Comparison of ENCODE assay signal across 1 cellular context in the genomic region with DNA sequence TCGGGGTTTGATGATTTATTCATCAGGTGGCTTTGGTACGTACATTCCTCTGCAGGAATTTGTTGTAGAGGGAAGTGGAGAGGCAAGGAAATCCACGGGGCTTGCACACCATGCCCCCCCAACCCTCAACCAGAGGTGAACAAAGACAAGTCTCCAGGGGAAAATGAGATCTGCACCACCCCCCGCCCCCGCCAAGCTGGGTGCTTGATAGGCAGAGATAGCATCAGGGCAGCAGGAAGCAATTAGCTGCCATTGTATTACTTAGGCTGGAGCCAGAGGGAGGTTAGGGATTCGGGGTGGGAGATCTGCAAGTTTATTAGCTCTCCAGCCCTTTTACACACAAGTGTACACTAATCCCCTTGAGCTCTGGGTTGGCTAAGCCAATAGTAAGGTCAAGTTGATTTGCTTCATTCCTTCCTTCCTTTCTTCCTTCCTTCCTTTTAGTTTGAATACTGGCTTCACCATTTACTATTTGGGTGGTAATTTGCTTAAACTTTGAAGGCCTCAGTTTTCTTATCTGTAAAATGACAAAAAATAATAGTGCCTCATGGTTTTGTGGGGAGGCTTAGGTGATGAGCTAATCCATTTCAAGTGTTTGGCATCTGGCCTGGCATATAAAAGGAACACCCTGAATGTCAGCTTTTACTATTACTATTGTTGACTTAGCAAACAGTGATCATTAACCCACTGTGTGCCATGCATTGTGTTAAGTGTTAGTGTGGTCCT.
A peak's percentile ranks its signal among the peaks of the same experiment; 100 is the strongest.
TF ChIP-seq lines count a peak whose summit lies in the region.

No MANE protein-coding gene starts in this region.

TF ChIP-seq in HEK293, 187 proteins besides CTCF, POLR2A, EP300 and RAD21 (continued from another document and continues in another):
- TF ChIP-seq, protein P1, sequence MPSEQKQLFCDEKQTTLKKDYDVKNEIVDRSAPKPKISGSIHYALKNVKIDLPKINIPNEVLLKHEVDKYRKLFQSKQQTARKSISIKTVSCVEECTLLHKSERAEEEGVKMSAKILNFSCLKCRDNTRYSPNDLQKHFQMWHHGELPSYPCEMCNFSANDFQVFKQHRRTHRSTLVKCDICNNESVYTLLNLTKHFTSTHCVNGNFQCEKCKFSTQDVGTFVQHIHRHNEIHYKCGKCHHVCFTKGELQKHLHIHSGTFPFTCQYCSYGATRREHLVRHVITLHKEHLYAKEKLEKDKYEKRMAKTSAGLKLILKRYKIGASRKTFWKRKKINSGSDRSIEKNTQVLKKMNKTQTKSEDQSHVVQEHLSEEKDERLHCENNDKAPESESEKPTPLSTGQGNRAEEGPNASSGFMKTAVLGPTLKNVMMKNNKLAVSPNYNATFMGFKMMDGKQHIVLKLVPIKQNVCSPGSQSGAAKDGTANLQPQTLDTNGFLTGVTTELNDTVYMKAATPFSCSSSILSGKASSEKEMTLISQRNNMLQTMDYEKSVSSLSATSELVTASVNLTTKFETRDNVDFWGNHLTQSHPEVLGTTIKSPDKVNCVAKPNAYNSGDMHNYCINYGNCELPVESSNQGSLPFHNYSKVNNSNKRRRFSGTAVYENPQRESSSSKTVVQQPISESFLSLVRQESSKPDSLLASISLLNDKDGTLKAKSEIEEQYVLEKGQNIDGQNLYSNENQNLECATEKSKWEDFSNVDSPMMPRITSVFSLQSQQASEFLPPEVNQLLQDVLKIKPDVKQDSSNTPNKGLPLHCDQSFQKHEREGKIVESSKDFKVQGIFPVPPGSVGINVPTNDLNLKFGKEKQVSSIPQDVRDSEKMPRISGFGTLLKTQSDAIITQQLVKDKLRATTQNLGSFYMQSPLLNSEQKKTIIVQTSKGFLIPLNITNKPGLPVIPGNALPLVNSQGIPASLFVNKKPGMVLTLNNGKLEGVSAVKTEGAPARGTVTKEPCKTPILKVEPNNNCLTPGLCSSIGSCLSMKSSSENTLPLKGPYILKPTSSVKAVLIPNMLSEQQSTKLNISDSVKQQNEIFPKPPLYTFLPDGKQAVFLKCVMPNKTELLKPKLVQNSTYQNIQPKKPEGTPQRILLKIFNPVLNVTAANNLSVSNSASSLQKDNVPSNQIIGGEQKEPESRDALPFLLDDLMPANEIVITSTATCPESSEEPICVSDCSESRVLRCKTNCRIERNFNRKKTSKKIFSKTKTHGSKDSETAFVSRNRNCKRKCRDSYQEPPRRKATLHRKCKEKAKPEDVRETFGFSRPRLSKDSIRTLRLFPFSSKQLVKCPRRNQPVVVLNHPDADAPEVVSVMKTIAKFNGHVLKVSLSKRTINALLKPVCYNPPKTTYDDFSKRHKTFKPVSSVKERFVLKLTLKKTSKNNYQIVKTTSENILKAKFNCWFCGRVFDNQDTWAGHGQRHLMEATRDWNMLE (tag by site-specific recombination; conservative IDR thresholded peaks at IDR 0.05; ENCODE audit: low read depth): no peak
- no peak for TF ChIP-seq ZNF707 (tag by site-specific recombination; IDR thresholded peaks at IDR 0.05)
- TF ChIP-seq, protein P2, sequence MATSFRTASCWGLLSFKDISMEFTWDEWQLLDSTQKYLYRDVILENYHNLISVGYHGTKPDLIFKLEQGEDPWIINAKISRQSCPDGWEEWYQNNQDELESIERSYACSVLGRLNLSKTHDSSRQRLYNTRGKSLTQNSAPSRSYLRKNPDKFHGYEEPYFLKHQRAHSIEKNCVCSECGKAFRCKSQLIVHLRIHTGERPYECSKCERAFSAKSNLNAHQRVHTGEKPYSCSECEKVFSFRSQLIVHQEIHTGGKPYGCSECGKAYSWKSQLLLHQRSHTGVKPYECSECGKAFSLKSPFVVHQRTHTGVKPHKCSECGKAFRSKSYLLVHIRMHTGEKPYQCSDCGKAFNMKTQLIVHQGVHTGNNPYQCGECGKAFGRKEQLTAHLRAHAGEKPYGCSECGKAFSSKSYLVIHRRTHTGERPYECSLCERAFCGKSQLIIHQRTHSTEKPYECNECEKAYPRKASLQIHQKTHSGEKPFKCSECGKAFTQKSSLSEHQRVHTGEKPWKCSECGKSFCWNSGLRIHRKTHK (tag by site-specific recombination; IDR thresholded peaks at IDR 0.05): no peak
- no peak for TF ChIP-seq ZSCAN23 (tag by site-specific recombination; IDR thresholded peaks at IDR 0.05)
- no peak for TF ChIP-seq ZNF830 (tag by site-specific recombination; IDR thresholded peaks at IDR 0.05; ENCODE audit: low read depth)
- TF ChIP-seq, protein P3, sequence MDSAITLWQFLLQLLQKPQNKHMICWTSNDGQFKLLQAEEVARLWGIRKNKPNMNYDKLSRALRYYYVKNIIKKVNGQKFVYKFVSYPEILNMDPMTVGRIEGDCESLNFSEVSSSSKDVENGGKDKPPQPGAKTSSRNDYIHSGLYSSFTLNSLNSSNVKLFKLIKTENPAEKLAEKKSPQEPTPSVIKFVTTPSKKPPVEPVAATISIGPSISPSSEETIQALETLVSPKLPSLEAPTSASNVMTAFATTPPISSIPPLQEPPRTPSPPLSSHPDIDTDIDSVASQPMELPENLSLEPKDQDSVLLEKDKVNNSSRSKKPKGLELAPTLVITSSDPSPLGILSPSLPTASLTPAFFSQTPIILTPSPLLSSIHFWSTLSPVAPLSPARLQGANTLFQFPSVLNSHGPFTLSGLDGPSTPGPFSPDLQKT (IDR thresholded peaks at IDR 0.05; ENCODE audit: borderline replicate concordance, low read depth, low read length): no peak
- peak; percentile 97 for TF ChIP-seq ZNF24 (tag by site-specific recombination; IDR thresholded peaks at IDR 0.05)
- TF ChIP-seq ZNF184 (tag by site-specific recombination; IDR thresholded peaks at IDR 0.05): 0 out of 2 replicates have a peak, but pooled peaks have one; percentile 39
- TF ChIP-seq, protein P4, sequence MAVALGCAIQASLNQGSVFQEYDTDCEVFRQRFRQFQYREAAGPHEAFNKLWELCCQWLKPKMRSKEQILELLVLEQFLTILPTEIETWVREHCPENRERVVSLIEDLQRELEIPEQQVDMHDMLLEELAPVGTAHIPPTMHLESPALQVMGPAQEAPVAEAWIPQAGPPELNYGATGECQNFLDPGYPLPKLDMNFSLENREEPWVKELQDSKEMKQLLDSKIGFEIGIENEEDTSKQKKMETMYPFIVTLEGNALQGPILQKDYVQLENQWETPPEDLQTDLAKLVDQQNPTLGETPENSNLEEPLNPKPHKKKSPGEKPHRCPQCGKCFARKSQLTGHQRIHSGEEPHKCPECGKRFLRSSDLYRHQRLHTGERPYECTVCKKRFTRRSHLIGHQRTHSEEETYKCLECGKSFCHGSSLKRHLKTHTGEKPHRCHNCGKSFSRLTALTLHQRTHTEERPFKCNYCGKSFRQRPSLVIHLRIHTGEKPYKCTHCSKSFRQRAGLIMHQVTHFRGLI (tag by site-specific recombination; IDR thresholded peaks at IDR 0.05): no peak; the same call in 1 of the 2 replicates
- TF ChIP-seq FEZF1 (tag by site-specific recombination; IDR thresholded peaks at IDR 0.05): peak; percentile 89
- TF ChIP-seq ZEB2 (tag by site-specific recombination; IDR thresholded peaks at IDR 0.05): peak; percentile 82
- TF ChIP-seq ZNF658 (tag by site-specific recombination; IDR thresholded peaks at IDR 0.05): no peak
- no peak; the same call in 1 of the 2 replicates for TF ChIP-seq ZFP69B (tag by site-specific recombination; IDR thresholded peaks at IDR 0.05)
- 0 out of 2 replicates have a peak, but pooled peaks have one; percentile 44 for TF ChIP-seq ZNF121 (tag by site-specific recombination; IDR thresholded peaks at IDR 0.05)
- no peak for TF ChIP-seq ZNF133 (tag by site-specific recombination; IDR thresholded peaks at IDR 0.05)
- TF ChIP-seq ZNF596 (tag by site-specific recombination; IDR thresholded peaks at IDR 0.05): no peak
- peak; percentile 61; the same call in 1 of the 2 replicates for TF ChIP-seq ZNF341 (tag by site-specific recombination; IDR thresholded peaks at IDR 0.05; ENCODE audit: low read depth)
- 0 out of 2 replicates have a peak, but pooled peaks have one; percentile 14 for TF ChIP-seq ZNF239 (tag by site-specific recombination; IDR thresholded peaks at IDR 0.05)
- no peak for TF ChIP-seq SP3 (tag by site-specific recombination; IDR thresholded peaks at IDR 0.05)
- TF ChIP-seq OSR2 (tag by site-specific recombination; IDR thresholded peaks at IDR 0.05): peak; percentile 79
- TF ChIP-seq ZNF266 (tag by site-specific recombination; IDR thresholded peaks at IDR 0.05; ENCODE audit: low read depth): no peak
- TF ChIP-seq, protein P5, sequence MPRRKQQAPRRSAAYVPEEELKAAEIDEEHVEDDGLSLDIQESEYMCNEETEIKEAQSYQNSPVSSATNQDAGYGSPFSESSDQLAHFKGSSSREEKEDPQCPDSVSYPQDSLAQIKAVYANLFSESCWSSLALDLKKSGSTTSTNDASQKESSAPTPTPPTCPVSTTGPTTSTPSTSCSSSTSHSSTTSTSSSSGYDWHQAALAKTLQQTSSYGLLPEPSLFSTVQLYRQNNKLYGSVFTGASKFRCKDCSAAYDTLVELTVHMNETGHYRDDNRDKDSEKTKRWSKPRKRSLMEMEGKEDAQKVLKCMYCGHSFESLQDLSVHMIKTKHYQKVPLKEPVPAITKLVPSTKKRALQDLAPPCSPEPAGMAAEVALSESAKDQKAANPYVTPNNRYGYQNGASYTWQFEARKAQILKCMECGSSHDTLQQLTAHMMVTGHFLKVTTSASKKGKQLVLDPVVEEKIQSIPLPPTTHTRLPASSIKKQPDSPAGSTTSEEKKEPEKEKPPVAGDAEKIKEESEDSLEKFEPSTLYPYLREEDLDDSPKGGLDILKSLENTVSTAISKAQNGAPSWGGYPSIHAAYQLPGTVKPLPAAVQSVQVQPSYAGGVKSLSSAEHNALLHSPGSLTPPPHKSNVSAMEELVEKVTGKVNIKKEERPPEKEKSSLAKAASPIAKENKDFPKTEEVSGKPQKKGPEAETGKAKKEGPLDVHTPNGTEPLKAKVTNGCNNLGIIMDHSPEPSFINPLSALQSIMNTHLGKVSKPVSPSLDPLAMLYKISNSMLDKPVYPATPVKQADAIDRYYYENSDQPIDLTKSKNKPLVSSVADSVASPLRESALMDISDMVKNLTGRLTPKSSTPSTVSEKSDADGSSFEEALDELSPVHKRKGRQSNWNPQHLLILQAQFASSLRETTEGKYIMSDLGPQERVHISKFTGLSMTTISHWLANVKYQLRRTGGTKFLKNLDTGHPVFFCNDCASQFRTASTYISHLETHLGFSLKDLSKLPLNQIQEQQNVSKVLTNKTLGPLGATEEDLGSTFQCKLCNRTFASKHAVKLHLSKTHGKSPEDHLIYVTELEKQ (tag by site-specific recombination; IDR thresholded peaks at IDR 0.05; ENCODE audit: borderline replicate concordance): peak; percentile 38; the same call in 1 of the 2 replicates
- TF ChIP-seq, protein P6, sequence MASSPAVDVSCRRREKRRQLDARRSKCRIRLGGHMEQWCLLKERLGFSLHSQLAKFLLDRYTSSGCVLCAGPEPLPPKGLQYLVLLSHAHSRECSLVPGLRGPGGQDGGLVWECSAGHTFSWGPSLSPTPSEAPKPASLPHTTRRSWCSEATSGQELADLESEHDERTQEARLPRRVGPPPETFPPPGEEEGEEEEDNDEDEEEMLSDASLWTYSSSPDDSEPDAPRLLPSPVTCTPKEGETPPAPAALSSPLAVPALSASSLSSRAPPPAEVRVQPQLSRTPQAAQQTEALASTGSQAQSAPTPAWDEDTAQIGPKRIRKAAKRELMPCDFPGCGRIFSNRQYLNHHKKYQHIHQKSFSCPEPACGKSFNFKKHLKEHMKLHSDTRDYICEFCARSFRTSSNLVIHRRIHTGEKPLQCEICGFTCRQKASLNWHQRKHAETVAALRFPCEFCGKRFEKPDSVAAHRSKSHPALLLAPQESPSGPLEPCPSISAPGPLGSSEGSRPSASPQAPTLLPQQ (tag by site-specific recombination; IDR thresholded peaks at IDR 0.05): peak; percentile 49
- no peak for TF ChIP-seq ZNF138 (tag by site-specific recombination; IDR thresholded peaks at IDR 0.05; ENCODE audit: borderline replicate concordance)
- TF ChIP-seq, protein P7, sequence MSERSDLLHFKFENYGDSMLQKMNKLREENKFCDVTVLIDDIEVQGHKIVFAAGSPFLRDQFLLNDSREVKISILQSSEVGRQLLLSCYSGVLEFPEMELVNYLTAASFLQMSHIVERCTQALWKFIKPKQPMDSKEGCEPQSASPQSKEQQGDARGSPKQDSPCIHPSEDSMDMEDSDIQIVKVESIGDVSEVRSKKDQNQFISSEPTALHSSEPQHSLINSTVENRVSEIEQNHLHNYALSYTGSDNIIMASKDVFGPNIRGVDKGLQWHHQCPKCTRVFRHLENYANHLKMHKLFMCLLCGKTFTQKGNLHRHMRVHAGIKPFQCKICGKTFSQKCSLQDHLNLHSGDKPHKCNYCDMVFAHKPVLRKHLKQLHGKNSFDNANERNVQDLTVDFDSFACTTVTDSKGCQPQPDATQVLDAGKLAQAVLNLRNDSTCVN (tag by site-specific recombination; optimal IDR thresholded peaks at IDR 0.05): no peak
- TF ChIP-seq GLI2 (tag by site-specific recombination; IDR thresholded peaks at IDR 0.05; ENCODE audit: borderline replicate concordance, low read depth): peak; percentile 70; the same call in 1 of the 2 replicates
- TF ChIP-seq, protein P8, sequence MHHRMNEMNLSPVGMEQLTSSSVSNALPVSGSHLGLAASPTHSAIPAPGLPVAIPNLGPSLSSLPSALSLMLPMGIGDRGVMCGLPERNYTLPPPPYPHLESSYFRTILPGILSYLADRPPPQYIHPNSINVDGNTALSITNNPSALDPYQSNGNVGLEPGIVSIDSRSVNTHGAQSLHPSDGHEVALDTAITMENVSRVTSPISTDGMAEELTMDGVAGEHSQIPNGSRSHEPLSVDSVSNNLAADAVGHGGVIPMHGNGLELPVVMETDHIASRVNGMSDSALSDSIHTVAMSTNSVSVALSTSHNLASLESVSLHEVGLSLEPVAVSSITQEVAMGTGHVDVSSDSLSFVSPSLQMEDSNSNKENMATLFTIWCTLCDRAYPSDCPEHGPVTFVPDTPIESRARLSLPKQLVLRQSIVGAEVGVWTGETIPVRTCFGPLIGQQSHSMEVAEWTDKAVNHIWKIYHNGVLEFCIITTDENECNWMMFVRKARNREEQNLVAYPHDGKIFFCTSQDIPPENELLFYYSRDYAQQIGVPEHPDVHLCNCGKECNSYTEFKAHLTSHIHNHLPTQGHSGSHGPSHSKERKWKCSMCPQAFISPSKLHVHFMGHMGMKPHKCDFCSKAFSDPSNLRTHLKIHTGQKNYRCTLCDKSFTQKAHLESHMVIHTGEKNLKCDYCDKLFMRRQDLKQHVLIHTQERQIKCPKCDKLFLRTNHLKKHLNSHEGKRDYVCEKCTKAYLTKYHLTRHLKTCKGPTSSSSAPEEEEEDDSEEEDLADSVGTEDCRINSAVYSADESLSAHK (tag by site-specific recombination; IDR thresholded peaks at IDR 0.05): peak; percentile 58; the same call in 1 of the 2 replicates
- TF ChIP-seq, protein P9, sequence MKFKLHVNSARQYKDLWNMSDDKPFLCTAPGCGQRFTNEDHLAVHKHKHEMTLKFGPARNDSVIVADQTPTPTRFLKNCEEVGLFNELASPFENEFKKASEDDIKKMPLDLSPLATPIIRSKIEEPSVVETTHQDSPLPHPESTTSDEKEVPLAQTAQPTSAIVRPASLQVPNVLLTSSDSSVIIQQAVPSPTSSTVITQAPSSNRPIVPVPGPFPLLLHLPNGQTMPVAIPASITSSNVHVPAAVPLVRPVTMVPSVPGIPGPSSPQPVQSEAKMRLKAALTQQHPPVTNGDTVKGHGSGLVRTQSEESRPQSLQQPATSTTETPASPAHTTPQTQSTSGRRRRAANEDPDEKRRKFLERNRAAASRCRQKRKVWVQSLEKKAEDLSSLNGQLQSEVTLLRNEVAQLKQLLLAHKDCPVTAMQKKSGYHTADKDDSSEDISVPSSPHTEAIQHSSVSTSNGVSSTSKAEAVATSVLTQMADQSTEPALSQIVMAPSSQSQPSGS (tag by site-specific recombination; IDR thresholded peaks at IDR 0.05; ENCODE audit: low read depth): peak; percentile 71; the same call in 1 of the 2 replicates
- TF ChIP-seq ZNF558 (tag by site-specific recombination; IDR thresholded peaks at IDR 0.05): no peak
- no peak for TF ChIP-seq ZNF132 (tag by site-specific recombination; IDR thresholded peaks at IDR 0.05; ENCODE audit: borderline replicate concordance)
- TF ChIP-seq ZNF114 (tag by site-specific recombination; IDR thresholded peaks at IDR 0.05): no peak
- peak; percentile 91 for TF ChIP-seq ZIC2 (tag by site-specific recombination; IDR thresholded peaks at IDR 0.05)
- no peak for TF ChIP-seq ZNF624 (tag by site-specific recombination; IDR thresholded peaks at IDR 0.05)
- no peak for TF ChIP-seq ZFP37 (tag by site-specific recombination; IDR thresholded peaks at IDR 0.05)
- no peak for TF ChIP-seq ZNF670 (tag by site-specific recombination; IDR thresholded peaks at IDR 0.05; ENCODE audit: low read depth)
